2 cellular contexts compared by ENCODE assay signal in genomic region chr3:52530918-52531635, GRCh38.
TF ChIP-seq lines count a peak whose summit lies in the region.

No MANE protein-coding gene starts in this region.

TF ChIP-seq in H1, 55 proteins besides CTCF, POLR2A, EP300 and RAD21:
- no peak for TF ChIP-seq POU5F1 (IDR thresholded peaks at IDR 0.05; ENCODE audit: low read depth, low read length)
- no peak for TF ChIP-seq ZNF274 (IDR thresholded peaks at IDR 0.05; ENCODE audit: borderline replicate concordance, extremely low read depth, low read length)
- TF ChIP-seq SUZ12 (IDR thresholded peaks at IDR 0.05; ENCODE audit: low read length): no peak
- TF ChIP-seq TAF7 (optimal IDR thresholded peaks at IDR 0.05; ENCODE audit: borderline replicate concordance, low read depth, low read length): no peak
- TF ChIP-seq TAF1 (IDR thresholded peaks at IDR 0.05; ENCODE audit: low read depth, low read length): no peak
- no peak for TF ChIP-seq SIX5 (IDR thresholded peaks at IDR 0.05; ENCODE audit: low read depth, low read length)
- TF ChIP-seq BRCA1 (IDR thresholded peaks at IDR 0.05; ENCODE audit: low read depth, low read length): no peak
- no peak for TF ChIP-seq CHD1 (IDR thresholded peaks at IDR 0.05; ENCODE audit: low read depth, low read length)
- TF ChIP-seq ATF3 (IDR thresholded peaks at IDR 0.05; ENCODE audit: insufficient read depth, low read depth, low read length): no peak
- no peak for TF ChIP-seq CBX5 (IDR thresholded peaks at IDR 0.05; ENCODE audit: low read depth, low read length)
- TF ChIP-seq E2F6 (IDR thresholded peaks at IDR 0.05): no peak
- no peak for TF ChIP-seq RXRA (IDR thresholded peaks at IDR 0.05; ENCODE audit: insufficient read depth, low read depth, low read length)
- no peak for TF ChIP-seq BCL11A (IDR thresholded peaks at IDR 0.05; ENCODE audit: low read depth in 2 of 2, low read length in 2 of 2)
- no peak for TF ChIP-seq RNF2 (IDR thresholded peaks at IDR 0.05; ENCODE audit: borderline replicate concordance, low read depth, low read length, missing control alignments, poor library complexity, severe bottlenecking)
- no peak for TF ChIP-seq EGR1 (IDR thresholded peaks at IDR 0.05; ENCODE audit: borderline replicate concordance, low read depth, low read length)
- no peak for TF ChIP-seq SIRT6 (IDR thresholded peaks at IDR 0.05; ENCODE audit: low read length)
- TF ChIP-seq PHF8 (conservative IDR thresholded peaks at IDR 0.05; ENCODE audit: low read depth, low read length): no peak
TF ChIP-seq in H1: peak in this region for 0.

TF ChIP-seq in HepG2, 621 proteins besides CTCF, POLR2A, EP300 and RAD21:
- no peak for TF ChIP-seq JARID2 (CRISPR knock-in tag; IDR thresholded peaks at IDR 0.05; ENCODE audit: insufficient replicate concordance)
- 0 out of 2 replicates have a peak, but pooled peaks have one; percentile 6 for TF ChIP-seq POLR2AphosphoS5 (IDR thresholded peaks at IDR 0.05; ENCODE audit: low read depth, low read length)
- no peak for TF ChIP-seq ZBTB26 (CRISPR knock-in tag; IDR thresholded peaks at IDR 0.05; ENCODE audit: borderline replicate concordance)
